12 cellular contexts compared by ENCODE assay signal in genomic region chr1:151831605-151832004, GRCh38. TPM values are rescaled to one million over a fixed set of nuclear protein-coding genes. Genes with fewer than 3 reads are reported as not detected.
A peak's percentile ranks its signal among the peaks of the same experiment; 100 is the strongest.
DNase-seq lines count a peak whose midpoint lies in the region; ATAC-seq, FAIRE-seq and TF ChIP-seq lines count a peak whose summit lies in the region.
"Had no signal": no experiment of that assay in that cellular context is flagged by ENCODE, and none has a peak within 500 bp of the region (broad histone marks: within the 10 kb centered on the region; RNA-seq: fewer than 3 reads in every experiment).

Gene RORC, minus strand, starts transcription at chr1:151831802. Its CDS starts 38 bp downstream, at chr1:151831764.

- WGBS in H9 (ENCODE audit: extremely low coverage, insufficient read length, low lambda C conversion rate) = no CpG with 5 or more reads among the region's 5 CpGs
- 4 to 13% methylated on average over 5 of the region's 5 CpGs for WGBS in pancreas, 2 donors

- H3K36me3 Mint-ChIP-seq in H9 (ENCODE audit: insufficient read depth in 1 of 3, low read depth in 3 of 3) = no peaks in the 10 kb centered on the region

- no peak within 1 kb of the TSS for H2AK5ac ChIP-seq in H9 (ENCODE audit: insufficient read length, low read length)

- CTCF ChIA-PET in OCI-LY7 (lab: Charles Lee; ENCODE audit: unreplicated experiment) = no interaction called here

- no peak within 1 kb of the TSS for H3K23ac ChIP-seq in H9 (ENCODE audit: insufficient read length, low read depth, low read length)

- no peaks in the 10 kb centered on the region for H4K20me1 ChIP-seq in H9 (ENCODE audit: control insufficient read depth, insufficient read depth, insufficient read length)
- no peaks in the 10 kb centered on the region for H4K20me1 ChIP-seq in OCI-LY7 (ENCODE audit: insufficient read depth, low read length)

- H2BK5ac ChIP-seq in H9 (ENCODE audit: insufficient read length, low read length) = no peak within 1 kb of the TSS

- POLR2A ChIA-PET in OCI-LY7 (lab: Charles Lee) = no interaction called here

- no peaks in the 10 kb centered on the region for H3K79me1 ChIP-seq in H9 (ENCODE audit: insufficient read depth, low read depth, low read length, poor library complexity, severe bottlenecking)

- no peak within 1 kb of the TSS for H3K27ac ChIP-seq in H9 (ENCODE audit: insufficient read length, low read depth, low read length)
- H3K27ac ChIP-seq in OCI-LY7 (ENCODE audit: low read depth, low read length, poor library complexity, severe bottlenecking) = no peak within 1 kb of the TSS
- H3K27ac ChIP-seq in pancreas = peak within 1 kb of the TSS; percentile 81 to 93 (median 86)
- H3K27ac ChIP-seq: epithelial cell of prostate had no signal

- H3K9me3 ChIP-seq in H9 (ENCODE audit: control insufficient read depth, low read depth, low read length) (no peaks in the 10 kb centered on the region), OCI-LY7 (ENCODE audit: low read length) (no peaks in the 10 kb centered on the region), endocrine pancreas (ENCODE audit: control insufficient read depth, low read length) (no peaks in the 10 kb centered on the region), pancreas (no peaks in the 10 kb centered on the region)

- no peaks in the 10 kb centered on the region for H3K36me3 ChIP-seq in OCI-LY7 (ENCODE audit: insufficient read depth, low read length)
- no peaks in the 10 kb centered on the region for H3K36me3 ChIP-seq in endocrine pancreas (ENCODE audit: control insufficient read depth, insufficient read depth, low read length)
- peaks cover 0 to 8% (median 2%) of the 10 kb centered on the region in 3 donors for H3K36me3 ChIP-seq in pancreas

- BruUV-seq in OCI-LY7 (replicated peaks; lab: Mats Ljungman, UMichigan) = no TSS peak

- H2BK12ac ChIP-seq in H9 (ENCODE audit: insufficient read length, low read depth, low read length) = no peak within 1 kb of the TSS

- no peaks in the 10 kb centered on the region for H3K9me3 Mint-ChIP-seq in H9

- no peak within 1 kb of the TSS; the same call in 1 of the 2 replicates for H3K4ac ChIP-seq in H9 (ENCODE audit: low read depth, low read length)

- no peak within 1 kb of the TSS for H4K8ac ChIP-seq in H9 (replicated peaks; ENCODE audit: insufficient read length, low read depth, low read length)

- peaks cover 7% of the 10 kb centered on the region for H3K27me3 Mint-ChIP-seq in H9 (ENCODE audit: low read depth)

- peaks cover 32 to 41% of the 10 kb centered on the region in 2 experiments for H3K4me1 Mint-ChIP-seq in H9

- H3K14ac ChIP-seq in H9 (ENCODE audit: insufficient read depth, low read length) = no peak within 1 kb of the TSS; the same call in 1 of the 2 replicates

- H2BK15ac ChIP-seq in H9 (ENCODE audit: low read depth, low read length) = no peak within 1 kb of the TSS

- no peak for DNase-seq in H9
- DNase-seq in OCI-LY7 (ENCODE audit: low spot score) = no peak
- peak; percentile 85 to 96 (median 90) for DNase-seq in pancreas
- DNase-seq in KBM-7 = no peak
- DNase-seq in central memory CD4-positive, alpha-beta T cell = no peak
- DNase-seq: activated effector memory CD4-positive, alpha-beta T cell treated with anti-CD3 and anti-CD28 coated beads, Interleukin-2, amount 50 U/mL, for 16 hours; stimulated activated CD4-positive, alpha-beta T cell treated with anti-CD3 and anti-CD28 coated beads, Interleukin-2, amount 100 ng/mL, for 48 hours had no signal

- H3K18ac ChIP-seq in H9 (ENCODE audit: insufficient read length, low read depth, low read length) = peak within 1 kb of the TSS; percentile 40

- no peak within 1 kb of the TSS for H3K56ac ChIP-seq in H9 (ENCODE audit: insufficient read length, low read depth, low read length)

- H3K4me1 ChIP-seq in H9 (ENCODE audit: insufficient read depth, low read length) (peaks cover 14% of the 10 kb centered on the region; the same call in 1 of the 2 replicates), OCI-LY7 (ENCODE audit: insufficient read depth, low read length, poor library complexity, severe bottlenecking) (peaks cover 6% of the 10 kb centered on the region), endocrine pancreas (ENCODE audit: control insufficient read depth, insufficient read depth, low read length) (peaks cover 7% of the 10 kb centered on the region), pancreas (peaks cover 35 to 38% (median 38%) of the 10 kb centered on the region in 3 donors)

- no peaks in the 10 kb centered on the region for H3K9me2 ChIP-seq in OCI-LY7 (ENCODE audit: insufficient read depth, low read length)

- no peaks in the 10 kb centered on the region for H3K27me3 ChIP-seq in H9 (ENCODE audit: insufficient read depth, low read length)
- no peaks in the 10 kb centered on the region for H3K27me3 ChIP-seq in endocrine pancreas (ENCODE audit: control insufficient read depth, insufficient read depth, low read length)
- no peaks in the 10 kb centered on the region for H3K27me3 ChIP-seq in pancreas

- TF ChIP-seq CTCF in H9 (conservative IDR thresholded peaks at IDR 0.05) (no peak), OCI-LY7 (conservative IDR thresholded peaks at IDR 0.05; ENCODE audit: low read length) (no peak), pancreas (IDR thresholded peaks at IDR 0.05) (no peak)

- H4K91ac ChIP-seq in H9 (ENCODE audit: insufficient read length, low read depth, low read length) = no peak within 1 kb of the TSS

- H3K4me3 Mint-ChIP-seq in H9 = peak within 1 kb of the TSS in 1 of 2 experiments; percentile 23; a peak in 2 of 5 replicates

- ATAC-seq in pancreas (peak; percentile 81 to 89 (median 85)), GM18861 (IDR thresholded peaks at IDR 0.05; ENCODE audit: unreplicated experiment) (no peak), GM18873 (IDR thresholded peaks at IDR 0.05; ENCODE audit: low FRiP score, unreplicated experiment) (no peak)

- H2AFZ ChIP-seq in H9 (ENCODE audit: low read length) (no peak within 1 kb of the TSS), OCI-LY7 (ENCODE audit: low read length) (0 out of 2 replicates have a peak within 1 kb of the TSS, but pooled peaks have one; percentile 5)

- H3K4me3 ChIP-seq in OCI-LY7 (ENCODE audit: low read depth, low read length, poor library complexity, severe bottlenecking) = no peak within 1 kb of the TSS
- H3K4me3 ChIP-seq in endocrine pancreas (ENCODE audit: control insufficient read depth, insufficient read depth, low read length) = peak within 1 kb of the TSS; percentile 57
- peak within 1 kb of the TSS; percentile 33 to 82 (median 62) for H3K4me3 ChIP-seq in pancreas

- H3T11ph ChIP-seq in H9 (ENCODE audit: low read length) = no peak within 1 kb of the TSS

- in situ Hi-C loops in KBM-7 (cut with MboI; ENCODE audit: low pct_unique_long_range_greater_than_20kb, low sequenced_read_pairs) = no loop called here

- no peak within 1 kb of the TSS for H3K4me2 ChIP-seq in H9 (ENCODE audit: insufficient read depth, insufficient read length, low read length)
- no peak within 1 kb of the TSS for H3K4me2 ChIP-seq in OCI-LY7 (ENCODE audit: low read length)

- no peak within 1 kb of the TSS for H4K5ac ChIP-seq in H9 (ENCODE audit: insufficient read length, low read depth, low read length)

- no peak for FAIRE-seq in pancreas (lab: Jason Lieb, UNC)
- FAIRE-seq: G401.6 had no signal

- H3K9ac ChIP-seq in H9 (ENCODE audit: extremely low read depth, insufficient read length, low read length) (no peak within 1 kb of the TSS), endocrine pancreas (ENCODE audit: control insufficient read depth, insufficient read depth, low read length) (peak within 1 kb of the TSS; percentile 75)

- H3K79me2 ChIP-seq in H9 (ENCODE audit: insufficient read depth, low read length) = no peaks in the 10 kb centered on the region
- H3K79me2 ChIP-seq in OCI-LY7 (ENCODE audit: insufficient read depth, low read depth, low read length) = no peaks in the 10 kb centered on the region

- H3K23me2 ChIP-seq in H9 (ENCODE audit: insufficient read length, low read depth, low read length, poor library complexity, severe bottlenecking) = no peaks in the 10 kb centered on the region

- no peak within 1 kb of the TSS for H2BK120ac ChIP-seq in H9 (ENCODE audit: low read depth, low read length, poor library complexity, severe bottlenecking)

- no peak within 1 kb of the TSS for H2BK20ac ChIP-seq in H9 (ENCODE audit: low read depth, low read length, poor library complexity, severe bottlenecking)

- H3K27ac Mint-ChIP-seq in H9 = peak within 1 kb of the TSS in 2 of 3 experiments; percentile 7 to 40; a peak in 2 of 7 replicates

- intact Hi-C loops in OCI-LY7 (cut with micrococcal nuclease; ENCODE audit: unreplicated experiment) = loop anchor here (5.0 kb wide), 1 partner anchor 389 kb away; no protein-coding TSS in a partner anchor
- intact Hi-C loops in pancreas (cut with DNase I) = no loop called here

RNA-seq across cellular contexts. Expression of gene RORC, which starts in this region (rescaled TPM):
- 0.46 and 0.52 TPM in 2 replicates for total RNA-seq in H9 (2021)
- total RNA-seq in OCI-LY7 (2014; rRNA removed; shearing (Covaris generic)) = not detected in 2 replicates
- not detected in 2 replicates for total RNA-seq in OCI-LY7 (2022)
- 10 to 100 TPM; 11.9 to 28.8 (median 23.1) TPM for total RNA-seq in pancreas
- 10 to 100 TPM; 17.1 to 36.7 TPM for polyA plus RNA-seq in pancreas

Comparison
In these comparisons a context has a peak if more than half of its experiments do, and no peak if none do; other contexts are left out.
1. DNase-seq: peak in pancreas (6 of 6); none in H9 (single experiment), OCI-LY7 (single experiment), KBM-7 (single experiment) and central memory CD4-positive, alpha-beta T cell (single experiment).
2. H3K27ac ChIP-seq: peak in pancreas (4 of 4); none in H9 (single experiment) and OCI-LY7 (single experiment).
3. ATAC-seq: peak in pancreas (4 of 4); none in GM18861 (single experiment) and GM18873 (single experiment).